In the genomic region with DNA sequence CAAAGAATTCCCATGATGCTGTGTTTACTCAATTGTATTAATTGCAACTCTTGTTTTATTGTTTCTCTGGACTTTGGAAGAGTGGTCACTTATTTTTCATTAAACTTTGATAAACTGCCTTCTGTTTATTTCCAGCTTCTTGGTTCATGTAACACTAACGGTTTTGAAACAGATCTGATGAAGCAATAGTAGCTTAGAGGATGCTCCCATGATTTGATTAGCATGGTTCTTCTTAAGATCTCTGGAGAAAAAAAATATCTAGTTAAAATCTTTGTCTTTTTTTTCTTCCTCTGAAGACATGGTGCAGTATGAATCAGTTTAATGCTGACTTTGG, we compare ENCODE assay signal across 9 cellular contexts.
DNase-seq lines count a peak whose midpoint lies in the region; ATAC-seq, FAIRE-seq and TF ChIP-seq lines count a peak whose summit lies in the region.
"Had no signal": no experiment of that assay in that cellular context is flagged by ENCODE, and none has a peak within 500 bp of the region (broad histone marks: within the 10 kb centered on the region; RNA-seq: fewer than 3 reads in every experiment).

No MANE protein-coding gene starts in this region.

- H2AFZ ChIP-seq in KMS-11 (ENCODE audit: low read depth): no peak overlapping the region

- FAIRE-seq in A204.1 (lab: Jason Lieb, UNC) (peak; percentile 60), urothelium cell line (lab: Jason Lieb, UNC) (no peak)

- DNase-seq in brain microvascular endothelial cell (no peak), NCI-H1092 (lab: John Stamatoyannopoulos, UW) (no peak), urothelium cell line (ENCODE audit: low spot score) (no peak)
- no peak for DNase-seq in stimulated activated CD4-positive, alpha-beta T cell treated with anti-CD3 and anti-CD28 coated beads, Interleukin-2, amount 100 ng/mL, for 48 hours
- DNase-seq: activated naive CD8-positive, alpha-beta T cell treated with anti-CD3 and anti-CD28 coated beads, Interleukin-2, amount 10 ng/mL, durations not matched to agents 7 days and 5 days had no signal

- H3K27ac ChIP-seq in KMS-11 (peak overlapping the region; percentile 13; the same call in 1 of the 2 replicates), brain microvascular endothelial cell (peak overlapping the region; percentile 52), muscle layer of duodenum (ENCODE audit: low read length) (peak overlapping the region; percentile 59)

- H3K36me3 ChIP-seq in KMS-11 (ENCODE audit: insufficient read depth) (peaks cover 3% of the 10 kb centered on the region; the same call in 1 of the 2 replicates), brain microvascular endothelial cell (replicated peaks) (peaks cover 11% of the 10 kb centered on the region), muscle layer of duodenum (ENCODE audit: control insufficient read depth in 1 of 2, insufficient read depth in 2 of 2, low read length in 2 of 2) (peaks cover 4 to 15% of the 10 kb centered on the region in 2 donors)

- TF ChIP-seq CTCF in KMS-11 (conservative IDR thresholded peaks at IDR 0.05; ENCODE audit: low read depth, low read length): no peak
- TF ChIP-seq CTCF in brain microvascular endothelial cell (IDR thresholded peaks at IDR 0.05; ENCODE audit: low read depth, low read length, missing control alignments): no peak

- ATAC-seq in GM18909 (IDR thresholded peaks at IDR 0.05; ENCODE audit: poor library complexity, unreplicated experiment): no peak

- peaks cover 9% of the 10 kb centered on the region for H4K20me1 ChIP-seq in KMS-11 (ENCODE audit: insufficient read depth)

- peaks cover 90% of the 10 kb centered on the region for H3K79me2 ChIP-seq in KMS-11 (ENCODE audit: insufficient read depth, low read depth)

- in situ Hi-C loops in brain microvascular endothelial cell (cut with HindIII; ENCODE audit: low pct_ligation_motif_present, low sequenced_read_pairs): no loop called here

- H3K4me1 ChIP-seq in KMS-11 (ENCODE audit: low read depth, poor library complexity, severe bottlenecking) (peaks cover 75% of the 10 kb centered on the region), muscle layer of duodenum (ENCODE audit: control insufficient read depth in 1 of 2, insufficient read depth in 2 of 2, low read length in 2 of 2) (peaks cover 18 to 32% of the 10 kb centered on the region in 2 donors)

- H3K4me3 ChIP-seq in KMS-11 (IDR thresholded peaks at IDR 0.05; ENCODE audit: insufficient read depth, low read depth, low read length): no peak overlapping the region
- no peak overlapping the region for H3K4me3 ChIP-seq in brain microvascular endothelial cell (ENCODE audit: low read depth, low read length)
- H3K4me3 ChIP-seq in muscle layer of duodenum (ENCODE audit: low read depth in 1 of 2, low read length in 2 of 2): peak overlapping the region in 1 of 2 donors; percentile 13

- no peaks in the 10 kb centered on the region for H3K27me3 ChIP-seq in KMS-11 (ENCODE audit: insufficient read depth, low read depth)
- H3K27me3 ChIP-seq in brain microvascular endothelial cell (replicated peaks): no peaks in the 10 kb centered on the region
- no peaks in the 10 kb centered on the region for H3K27me3 ChIP-seq in muscle layer of duodenum (ENCODE audit: low read depth, low read length)

- no peaks in the 10 kb centered on the region for H3K9me3 ChIP-seq in muscle layer of duodenum (ENCODE audit: control insufficient read depth in 1 of 2, low read length in 2 of 2)

- no peak overlapping the region for H3K9ac ChIP-seq in KMS-11

- H3K4me2 ChIP-seq in KMS-11: peak overlapping the region; percentile 10; the same call in 1 of the 2 replicates
